1 cellular context compared by ENCODE assay signal in the genomic region with DNA sequence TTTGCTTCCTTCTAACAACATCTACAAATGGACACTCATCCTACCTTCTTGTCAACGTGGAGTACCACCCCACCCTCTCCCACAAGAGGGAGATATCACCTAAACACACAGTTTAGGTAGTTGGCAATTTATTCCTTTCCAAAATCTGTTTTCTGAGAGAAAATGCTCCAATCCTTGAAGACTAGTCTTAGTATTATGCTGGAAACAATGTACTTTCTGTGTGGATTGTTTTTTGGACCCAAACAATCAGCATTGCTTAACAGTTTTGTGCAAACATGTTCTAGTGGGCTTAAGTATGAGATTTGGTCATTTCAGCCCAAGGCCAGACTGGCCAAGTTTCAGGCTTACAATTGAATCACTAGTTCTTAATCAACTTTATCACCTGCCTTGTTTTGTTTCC.
TF ChIP-seq lines count a peak whose summit lies in the region.

No MANE protein-coding gene starts in this region.

TF ChIP-seq in HepG2, 621 proteins besides CTCF, POLR2A, EP300 and RAD21 (continued from another document):
- TF ChIP-seq ZSCAN20 (CRISPR knock-in tag; IDR thresholded peaks at IDR 0.05; ENCODE audit: borderline replicate concordance) (no peak), ZNF484 (CRISPR knock-in tag; IDR thresholded peaks at IDR 0.05; ENCODE audit: borderline replicate concordance, low read depth) (no peak), GATAD2A (CRISPR knock-in tag; IDR thresholded peaks at IDR 0.05) (peak; percentile 76; the same call in 1 of the 2 replicates), ZNF652 (CRISPR knock-in tag; IDR thresholded peaks at IDR 0.05; ENCODE audit: borderline replicate concordance, low read depth) (no peak), ZNF891 (CRISPR knock-in tag; IDR thresholded peaks at IDR 0.05) (no peak), RXRB (CRISPR knock-in tag; IDR thresholded peaks at IDR 0.05; ENCODE audit: borderline replicate concordance) (0 out of 2 replicates have a peak, but pooled peaks have one; percentile 37), THAP11 (CRISPR knock-in tag; IDR thresholded peaks at IDR 0.05) (0 out of 2 replicates have a peak, but pooled peaks have one; percentile 12), FOXK1 (CRISPR knock-in tag; IDR thresholded peaks at IDR 0.05; ENCODE audit: borderline replicate concordance, low read depth) (0 out of 2 replicates have a peak, but pooled peaks have one; percentile 31), BRD4 (CRISPR knock-in tag; IDR thresholded peaks at IDR 0.05) (no peak), ZKSCAN1 (IDR thresholded peaks at IDR 0.05; ENCODE audit: low read length) (no peak), ZNF564 (CRISPR knock-in tag; IDR thresholded peaks at IDR 0.05) (no peak), SOX13 (IDR thresholded peaks at IDR 0.05) (peak; percentile 80), SOX13 (CRISPR knock-in tag; conservative IDR thresholded peaks at IDR 0.05 in 1 of 2, IDR thresholded peaks at IDR 0.05 in 1 of 2) (peak in 1 of 2 experiments; percentile 95; a peak in 2 of 4 replicates), LCORL (IDR thresholded peaks at IDR 0.05) (0 out of 2 replicates have a peak, but pooled peaks have one; percentile 8), LCORL (CRISPR knock-in tag; IDR thresholded peaks at IDR 0.05) (no peak), ZNF766 (CRISPR knock-in tag; IDR thresholded peaks at IDR 0.05; ENCODE audit: borderline replicate concordance) (no peak), ZSCAN9 (CRISPR knock-in tag; IDR thresholded peaks at IDR 0.05; ENCODE audit: borderline replicate concordance) (no peak), ZNF44 (CRISPR knock-in tag; IDR thresholded peaks at IDR 0.05) (no peak), FOXA1 (IDR thresholded peaks at IDR 0.05) (no peak), FOXA1 (CRISPR knock-in tag; IDR thresholded peaks at IDR 0.05) (no peak; the same call in 1 of the 2 replicates), ZSCAN29 (CRISPR knock-in tag; conservative IDR thresholded peaks at IDR 0.05) (no peak), MAFG (CRISPR knock-in tag; IDR thresholded peaks at IDR 0.05) (no peak), ZBTB20 (CRISPR knock-in tag; IDR thresholded peaks at IDR 0.05; ENCODE audit: borderline replicate concordance, low read depth) (no peak), SOX5 (CRISPR knock-in tag; IDR thresholded peaks at IDR 0.05; ENCODE audit: borderline replicate concordance) (peak; percentile 94), ZNF782 (CRISPR knock-in tag; IDR thresholded peaks at IDR 0.05; ENCODE audit: borderline replicate concordance) (no peak), FOXA3 (CRISPR knock-in tag; IDR thresholded peaks at IDR 0.05) (peak; percentile 67)
- TF ChIP-seq, protein P1, sequence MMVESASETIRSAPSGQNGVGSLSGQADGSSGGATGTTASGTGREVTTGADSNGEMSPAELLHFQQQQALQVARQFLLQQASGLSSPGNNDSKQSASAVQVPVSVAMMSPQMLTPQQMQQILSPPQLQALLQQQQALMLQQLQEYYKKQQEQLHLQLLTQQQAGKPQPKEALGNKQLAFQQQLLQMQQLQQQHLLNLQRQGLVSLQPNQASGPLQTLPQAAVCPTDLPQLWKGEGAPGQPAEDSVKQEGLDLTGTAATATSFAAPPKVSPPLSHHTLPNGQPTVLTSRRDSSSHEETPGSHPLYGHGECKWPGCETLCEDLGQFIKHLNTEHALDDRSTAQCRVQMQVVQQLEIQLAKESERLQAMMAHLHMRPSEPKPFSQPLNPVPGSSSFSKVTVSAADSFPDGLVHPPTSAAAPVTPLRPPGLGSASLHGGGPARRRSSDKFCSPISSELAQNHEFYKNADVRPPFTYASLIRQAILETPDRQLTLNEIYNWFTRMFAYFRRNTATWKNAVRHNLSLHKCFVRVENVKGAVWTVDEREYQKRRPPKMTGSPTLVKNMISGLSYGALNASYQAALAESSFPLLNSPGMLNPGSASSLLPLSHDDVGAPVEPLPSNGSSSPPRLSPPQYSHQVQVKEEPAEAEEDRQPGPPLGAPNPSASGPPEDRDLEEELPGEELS (CRISPR knock-in tag; IDR thresholded peaks at IDR 0.05), result peak; percentile 39; the same call in 1 of the 2 replicates
- TF ChIP-seq, protein P2, sequence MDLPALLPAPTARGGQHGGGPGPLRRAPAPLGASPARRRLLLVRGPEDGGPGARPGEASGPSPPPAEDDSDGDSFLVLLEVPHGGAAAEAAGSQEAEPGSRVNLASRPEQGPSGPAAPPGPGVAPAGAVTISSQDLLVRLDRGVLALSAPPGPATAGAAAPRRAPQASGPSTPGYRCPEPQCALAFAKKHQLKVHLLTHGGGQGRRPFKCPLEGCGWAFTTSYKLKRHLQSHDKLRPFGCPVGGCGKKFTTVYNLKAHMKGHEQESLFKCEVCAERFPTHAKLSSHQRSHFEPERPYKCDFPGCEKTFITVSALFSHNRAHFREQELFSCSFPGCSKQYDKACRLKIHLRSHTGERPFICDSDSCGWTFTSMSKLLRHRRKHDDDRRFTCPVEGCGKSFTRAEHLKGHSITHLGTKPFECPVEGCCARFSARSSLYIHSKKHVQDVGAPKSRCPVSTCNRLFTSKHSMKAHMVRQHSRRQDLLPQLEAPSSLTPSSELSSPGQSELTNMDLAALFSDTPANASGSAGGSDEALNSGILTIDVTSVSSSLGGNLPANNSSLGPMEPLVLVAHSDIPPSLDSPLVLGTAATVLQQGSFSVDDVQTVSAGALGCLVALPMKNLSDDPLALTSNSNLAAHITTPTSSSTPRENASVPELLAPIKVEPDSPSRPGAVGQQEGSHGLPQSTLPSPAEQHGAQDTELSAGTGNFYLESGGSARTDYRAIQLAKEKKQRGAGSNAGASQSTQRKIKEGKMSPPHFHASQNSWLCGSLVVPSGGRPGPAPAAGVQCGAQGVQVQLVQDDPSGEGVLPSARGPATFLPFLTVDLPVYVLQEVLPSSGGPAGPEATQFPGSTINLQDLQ (CRISPR knock-in tag; IDR thresholded peaks at IDR 0.05), result no peak
- TF ChIP-seq, protein P3, sequence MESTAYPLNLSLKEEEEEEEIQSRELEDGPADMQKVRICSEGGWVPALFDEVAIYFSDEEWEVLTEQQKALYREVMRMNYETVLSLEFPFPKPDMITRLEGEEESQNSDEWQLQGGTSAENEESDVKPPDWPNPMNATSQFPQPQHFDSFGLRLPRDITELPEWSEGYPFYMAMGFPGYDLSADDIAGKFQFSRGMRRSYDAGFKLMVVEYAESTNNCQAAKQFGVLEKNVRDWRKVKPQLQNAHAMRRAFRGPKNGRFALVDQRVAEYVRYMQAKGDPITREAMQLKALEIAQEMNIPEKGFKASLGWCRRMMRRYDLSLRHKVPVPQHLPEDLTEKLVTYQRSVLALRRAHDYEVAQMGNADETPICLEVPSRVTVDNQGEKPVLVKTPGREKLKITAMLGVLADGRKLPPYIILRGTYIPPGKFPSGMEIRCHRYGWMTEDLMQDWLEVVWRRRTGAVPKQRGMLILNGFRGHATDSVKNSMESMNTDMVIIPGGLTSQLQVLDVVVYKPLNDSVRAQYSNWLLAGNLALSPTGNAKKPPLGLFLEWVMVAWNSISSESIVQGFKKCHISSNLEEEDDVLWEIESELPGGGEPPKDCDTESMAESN (CRISPR knock-in tag; conservative IDR thresholded peaks at IDR 0.05), result no peak
- TF ChIP-seq, protein P4, sequence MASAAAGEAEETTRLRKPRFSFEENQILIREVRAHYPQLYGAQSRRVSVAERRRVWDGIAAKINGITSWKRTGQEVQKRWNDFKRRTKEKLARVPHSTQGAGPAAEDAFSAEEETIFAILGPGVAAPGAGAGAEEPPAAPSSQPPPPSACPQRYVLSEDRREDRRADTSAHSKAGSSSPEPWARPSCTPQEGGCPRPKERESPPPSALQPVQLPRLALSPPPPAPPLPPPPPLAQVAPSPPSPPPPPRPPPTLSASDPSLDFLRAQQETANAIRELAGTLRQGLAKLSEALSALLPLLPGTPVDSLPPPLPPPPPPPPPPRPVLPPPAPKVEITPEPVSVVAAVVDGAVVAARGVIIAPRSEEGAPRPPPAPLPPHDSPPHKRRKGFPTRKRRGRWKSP (CRISPR knock-in tag; IDR thresholded peaks at IDR 0.05), result no peak
- TF ChIP-seq, protein P5, sequence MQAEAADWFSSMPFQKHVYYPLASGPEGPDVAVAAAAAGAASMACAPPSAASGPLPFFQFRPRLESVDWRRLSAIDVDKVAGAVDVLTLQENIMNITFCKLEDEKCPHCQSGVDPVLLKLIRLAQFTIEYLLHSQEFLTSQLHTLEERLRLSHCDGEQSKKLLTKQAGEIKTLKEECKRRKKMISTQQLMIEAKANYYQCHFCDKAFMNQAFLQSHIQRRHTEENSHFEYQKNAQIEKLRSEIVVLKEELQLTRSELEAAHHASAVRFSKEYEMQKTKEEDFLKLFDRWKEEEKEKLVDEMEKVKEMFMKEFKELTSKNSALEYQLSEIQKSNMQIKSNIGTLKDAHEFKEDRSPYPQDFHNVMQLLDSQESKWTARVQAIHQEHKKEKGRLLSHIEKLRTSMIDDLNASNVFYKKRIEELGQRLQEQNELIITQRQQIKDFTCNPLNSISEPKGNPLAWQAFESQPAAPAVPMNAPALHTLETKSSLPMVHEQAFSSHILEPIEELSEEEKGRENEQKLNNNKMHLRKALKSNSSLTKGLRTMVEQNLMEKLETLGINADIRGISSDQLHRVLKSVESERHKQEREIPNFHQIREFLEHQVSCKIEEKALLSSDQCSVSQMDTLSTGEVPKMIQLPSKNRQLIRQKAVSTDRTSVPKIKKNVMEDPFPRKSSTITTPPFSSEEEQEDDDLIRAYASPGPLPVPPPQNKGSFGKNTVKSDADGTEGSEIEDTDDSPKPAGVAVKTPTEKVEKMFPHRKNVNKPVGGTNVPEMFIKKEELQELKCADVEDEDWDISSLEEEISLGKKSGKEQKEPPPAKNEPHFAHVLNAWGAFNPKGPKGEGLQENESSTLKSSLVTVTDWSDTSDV (CRISPR knock-in tag; IDR thresholded peaks at IDR 0.05), result no peak
- TF ChIP-seq, protein P6, sequence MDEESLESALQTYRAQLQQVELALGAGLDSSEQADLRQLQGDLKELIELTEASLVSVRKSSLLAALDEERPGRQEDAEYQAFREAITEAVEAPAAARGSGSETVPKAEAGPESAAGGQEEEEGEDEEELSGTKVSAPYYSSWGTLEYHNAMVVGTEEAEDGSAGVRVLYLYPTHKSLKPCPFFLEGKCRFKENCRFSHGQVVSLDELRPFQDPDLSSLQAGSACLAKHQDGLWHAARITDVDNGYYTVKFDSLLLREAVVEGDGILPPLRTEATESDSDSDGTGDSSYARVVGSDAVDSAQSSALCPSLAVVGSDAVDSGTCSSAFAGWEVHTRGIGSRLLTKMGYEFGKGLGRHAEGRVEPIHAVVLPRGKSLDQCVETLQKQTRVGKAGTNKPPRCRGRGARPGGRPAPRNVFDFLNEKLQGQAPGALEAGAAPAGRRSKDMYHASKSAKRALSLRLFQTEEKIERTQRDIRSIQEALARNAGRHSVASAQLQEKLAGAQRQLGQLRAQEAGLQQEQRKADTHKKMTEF (CRISPR knock-in tag; IDR thresholded peaks at IDR 0.05), result 0 out of 2 replicates have a peak, but pooled peaks have one; percentile 34
- TF ChIP-seq, protein P7, sequence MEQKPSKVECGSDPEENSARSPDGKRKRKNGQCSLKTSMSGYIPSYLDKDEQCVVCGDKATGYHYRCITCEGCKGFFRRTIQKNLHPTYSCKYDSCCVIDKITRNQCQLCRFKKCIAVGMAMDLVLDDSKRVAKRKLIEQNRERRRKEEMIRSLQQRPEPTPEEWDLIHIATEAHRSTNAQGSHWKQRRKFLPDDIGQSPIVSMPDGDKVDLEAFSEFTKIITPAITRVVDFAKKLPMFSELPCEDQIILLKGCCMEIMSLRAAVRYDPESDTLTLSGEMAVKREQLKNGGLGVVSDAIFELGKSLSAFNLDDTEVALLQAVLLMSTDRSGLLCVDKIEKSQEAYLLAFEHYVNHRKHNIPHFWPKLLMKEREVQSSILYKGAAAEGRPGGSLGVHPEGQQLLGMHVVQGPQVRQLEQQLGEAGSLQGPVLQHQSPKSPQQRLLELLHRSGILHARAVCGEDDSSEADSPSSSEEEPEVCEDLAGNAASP (CRISPR knock-in tag; IDR thresholded peaks at IDR 0.05; ENCODE audit: borderline replicate concordance), result peak; percentile 42; the same call in 1 of the 2 replicates
- TF ChIP-seq, protein P8, sequence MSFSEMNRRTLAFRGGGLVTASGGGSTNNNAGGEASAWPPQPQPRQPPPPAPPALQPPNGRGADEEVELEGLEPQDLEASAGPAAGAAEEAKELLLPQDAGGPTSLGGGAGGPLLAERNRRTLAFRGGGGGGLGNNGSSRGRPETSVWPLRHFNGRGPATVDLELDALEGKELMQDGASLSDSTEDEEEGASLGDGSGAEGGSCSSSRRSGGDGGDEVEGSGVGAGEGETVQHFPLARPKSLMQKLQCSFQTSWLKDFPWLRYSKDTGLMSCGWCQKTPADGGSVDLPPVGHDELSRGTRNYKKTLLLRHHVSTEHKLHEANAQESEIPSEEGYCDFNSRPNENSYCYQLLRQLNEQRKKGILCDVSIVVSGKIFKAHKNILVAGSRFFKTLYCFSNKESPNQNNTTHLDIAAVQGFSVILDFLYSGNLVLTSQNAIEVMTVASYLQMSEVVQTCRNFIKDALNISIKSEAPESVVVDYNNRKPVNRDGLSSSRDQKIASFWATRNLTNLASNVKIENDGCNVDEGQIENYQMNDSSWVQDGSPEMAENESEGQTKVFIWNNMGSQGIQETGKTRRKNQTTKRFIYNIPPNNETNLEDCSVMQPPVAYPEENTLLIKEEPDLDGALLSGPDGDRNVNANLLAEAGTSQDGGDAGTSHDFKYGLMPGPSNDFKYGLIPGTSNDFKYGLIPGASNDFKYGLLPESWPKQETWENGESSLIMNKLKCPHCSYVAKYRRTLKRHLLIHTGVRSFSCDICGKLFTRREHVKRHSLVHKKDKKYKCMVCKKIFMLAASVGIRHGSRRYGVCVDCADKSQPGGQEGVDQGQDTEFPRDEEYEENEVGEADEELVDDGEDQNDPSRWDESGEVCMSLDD (CRISPR knock-in tag; IDR thresholded peaks at IDR 0.05; ENCODE audit: borderline replicate concordance), result no peak
TF ChIP-seq in HepG2: peak in this region for 34.
